Comparison of ENCODE assay signal across 10 cellular contexts in the genomic region with DNA sequence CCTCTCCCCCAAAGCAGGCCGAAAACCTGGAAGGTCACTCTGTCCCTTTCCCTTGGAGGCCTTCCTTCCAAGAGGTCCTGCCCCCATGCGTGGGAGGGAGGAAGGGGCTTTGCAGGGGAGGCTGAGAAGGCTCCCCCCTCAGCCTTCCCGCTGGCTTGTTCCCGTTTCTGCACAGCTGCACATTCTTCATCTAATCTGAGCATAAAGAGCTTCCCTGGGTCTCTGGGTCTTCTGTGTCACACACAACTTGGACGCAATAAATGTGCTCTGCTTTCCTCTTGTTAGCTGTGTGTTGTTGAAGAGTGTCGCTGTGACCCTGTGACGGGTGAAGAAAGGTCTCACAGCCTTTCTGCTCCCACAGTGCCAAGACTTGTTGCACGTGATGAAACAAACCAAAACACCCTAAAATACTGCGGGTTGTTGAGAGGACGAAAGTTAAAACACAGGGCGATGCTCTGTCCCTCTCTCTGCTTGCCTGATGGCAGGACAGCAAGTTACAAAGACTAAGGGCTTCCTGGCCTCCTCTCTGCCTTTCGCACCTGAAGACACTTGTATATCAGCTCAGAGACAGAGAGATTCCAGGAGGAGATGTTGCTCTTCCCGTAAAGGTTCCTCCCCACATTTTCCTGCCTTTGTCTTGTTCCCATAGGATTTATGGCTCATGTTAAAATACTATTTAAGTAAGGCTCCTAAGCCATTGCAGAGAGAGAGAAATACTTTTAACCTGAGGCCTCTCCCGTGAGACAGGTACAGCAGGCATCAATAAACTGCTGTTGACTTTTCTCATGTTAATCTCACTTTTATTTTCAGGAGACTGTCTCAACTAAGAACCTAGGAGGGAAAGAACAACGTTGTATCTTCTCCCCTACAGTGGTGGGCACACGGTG. TPM values are rescaled to one million over a fixed set of nuclear protein-coding genes. Genes with fewer than 3 reads are reported as not detected.
DNase-seq lines count a peak whose midpoint lies in the region; ATAC-seq lines count a peak whose summit lies in the region.
"Had no signal": no experiment of that assay in that cellular context is flagged by ENCODE, and none has a peak within 500 bp of the region (broad histone marks: within the 10 kb centered on the region; RNA-seq: fewer than 3 reads in every experiment).

No MANE protein-coding gene starts in this region.

- H3K27ac ChIP-seq in GM23248 (no peak overlapping the region), angular gyrus (ENCODE audit: low read depth, low read length) (peak overlapping the region; percentile 24), iPS-20b (ENCODE audit: low read length) (no peak overlapping the region)

- H4K20me1 ChIP-seq in GM23248 (ENCODE audit: insufficient read depth) = no peaks in the 10 kb centered on the region

- H3K4me2 ChIP-seq in GM23248 (ENCODE audit: unreplicated experiment) = peak overlapping the region; percentile 56

- no peak overlapping the region for H3K4me3 ChIP-seq in GM23248
- H3K4me3 ChIP-seq in iPS-20b (ENCODE audit: low read length) = no peak overlapping the region

- ATAC-seq in sciatic nerve (peak; percentile 89), GM19035 (IDR thresholded peaks at IDR 0.05; ENCODE audit: unreplicated experiment) (no peak)
- ATAC-seq: HCT116 had no signal

- H3K79me2 ChIP-seq in GM23248 (ENCODE audit: insufficient read depth) = no peaks in the 10 kb centered on the region

- H2AFZ ChIP-seq in GM23248 = peak overlapping the region; percentile 91

- H3K9me3 ChIP-seq in GM23248 (ENCODE audit: low read depth) (no peaks in the 10 kb centered on the region), iPS-20b (ENCODE audit: insufficient read depth, low read depth, low read length) (peaks cover 6% of the 10 kb centered on the region)

- intact Hi-C loops in sciatic nerve (cut with DNase I) = no loop called here

- WGBS in GM23248 (ENCODE audit: low coverage in 1 of 2, low lambda C conversion rate in 2 of 2, missing lambda C conversion rate in 2 of 2), 2 experiments = 29 to 32% methylated on average over 16 of the region's 16 CpGs

- H3K9me2 ChIP-seq in GM23248 (ENCODE audit: insufficient read depth) = no peaks in the 10 kb centered on the region

- H3K36me3 ChIP-seq in GM23248 (ENCODE audit: low read depth) (no peaks in the 10 kb centered on the region), iPS-20b (ENCODE audit: insufficient read depth, low read depth, low read length) (no peaks in the 10 kb centered on the region)

- in situ Hi-C loops in GM23248 (cut with MboI) = no loop called here

- no peak for DNase-seq in GM23248
- DNase-seq in sciatic nerve (ENCODE audit: low spot score) = peak; percentile 78
- DNase-seq in activated gamma-delta T cell treated with Interleukin-2 at 50 U/mL for 16 hours = no peak
- no peak for DNase-seq in activated naive CD4-positive, alpha-beta T cell (lab: John Stamatoyannopoulos, UW)
- no peak for DNase-seq in DMS53 treated with DMSO at 0.1 percent for 48 hours (lab: John Stamatoyannopoulos, UW; ENCODE audit: unreplicated experiment)
- DNase-seq: NCI-H446 had no signal

- H3K4me1 ChIP-seq in GM23248 (ENCODE audit: insufficient read depth) (peaks cover 8% of the 10 kb centered on the region), iPS-20b (ENCODE audit: insufficient read depth, low read length) (peaks cover 35% of the 10 kb centered on the region)

- H3K9ac ChIP-seq in GM23248 (no peak overlapping the region), iPS-20b (ENCODE audit: low read depth, low read length) (peak overlapping the region; percentile 54; the same call in 1 of the 2 replicates)

- H3F3A ChIP-seq in GM23248 (ENCODE audit: insufficient read depth) = no peaks in the 10 kb centered on the region

- H3K27me3 ChIP-seq in GM23248 (replicated peaks; ENCODE audit: insufficient read depth) = no peaks in the 10 kb centered on the region
- H3K27me3 ChIP-seq in iPS-20b (ENCODE audit: insufficient read depth, low read length) = no peaks in the 10 kb centered on the region

RNA-seq across cellular contexts. Expression of gene IFITM3, which starts 15.4 kb away (rescaled TPM):
- total RNA-seq in GM23248 (2014; rRNA removed; shearing (Covaris generic)) = 62.5 and 158 TPM in 2 replicates
- 1,892 and 1,917 TPM in 2 replicates for polyA plus RNA-seq in GM23248 (2016; fragmentation: Nextera tagmentation; extraction: Ambion mirVana)
- total RNA-seq in sciatic nerve = 1,044 TPM

RNA-seq across cellular contexts. Expression of gene IFITM1, which starts 22.2 kb away (rescaled TPM):
- total RNA-seq in GM23248 (2014; rRNA removed; shearing (Covaris generic)) = 72.7 and 77.3 TPM in 2 replicates
- 180 and 187 TPM in 2 replicates for polyA plus RNA-seq in GM23248 (2016; fragmentation: Nextera tagmentation; extraction: Ambion mirVana)
- total RNA-seq in sciatic nerve = 344 TPM

RNA-seq across cellular contexts. Expression of gene IFITM2, which starts 28.4 kb away (rescaled TPM):
- 75.2 and 104 TPM in 2 replicates for total RNA-seq in GM23248 (2014; rRNA removed; shearing (Covaris generic))
- polyA plus RNA-seq in GM23248 (2016; fragmentation: Nextera tagmentation; extraction: Ambion mirVana) = 1,025 and 1,029 TPM in 2 replicates
- total RNA-seq in sciatic nerve = 853 TPM

RNA-seq across cellular contexts. Expression of gene B4GALNT4, which starts 33.3 kb away (rescaled TPM):
- 16.5 and 24.7 TPM in 2 replicates for total RNA-seq in GM23248 (2014; rRNA removed; shearing (Covaris generic))
- 1.9 and 2.3 TPM in 2 replicates for polyA plus RNA-seq in GM23248 (2016; fragmentation: Nextera tagmentation; extraction: Ambion mirVana)
- total RNA-seq in sciatic nerve = 32.2 TPM

RNA-seq across cellular contexts. Expression of gene IFITM5, which starts 36.7 kb away (rescaled TPM):
- total RNA-seq in GM23248 (2014; rRNA removed; shearing (Covaris generic)) = not detected in 2 replicates
- not detected in 2 replicates for polyA plus RNA-seq in GM23248 (2016; fragmentation: Nextera tagmentation; extraction: Ambion mirVana)
- not detected for total RNA-seq in sciatic nerve
